22 cellular contexts compared by ENCODE assay signal in the genomic region with DNA sequence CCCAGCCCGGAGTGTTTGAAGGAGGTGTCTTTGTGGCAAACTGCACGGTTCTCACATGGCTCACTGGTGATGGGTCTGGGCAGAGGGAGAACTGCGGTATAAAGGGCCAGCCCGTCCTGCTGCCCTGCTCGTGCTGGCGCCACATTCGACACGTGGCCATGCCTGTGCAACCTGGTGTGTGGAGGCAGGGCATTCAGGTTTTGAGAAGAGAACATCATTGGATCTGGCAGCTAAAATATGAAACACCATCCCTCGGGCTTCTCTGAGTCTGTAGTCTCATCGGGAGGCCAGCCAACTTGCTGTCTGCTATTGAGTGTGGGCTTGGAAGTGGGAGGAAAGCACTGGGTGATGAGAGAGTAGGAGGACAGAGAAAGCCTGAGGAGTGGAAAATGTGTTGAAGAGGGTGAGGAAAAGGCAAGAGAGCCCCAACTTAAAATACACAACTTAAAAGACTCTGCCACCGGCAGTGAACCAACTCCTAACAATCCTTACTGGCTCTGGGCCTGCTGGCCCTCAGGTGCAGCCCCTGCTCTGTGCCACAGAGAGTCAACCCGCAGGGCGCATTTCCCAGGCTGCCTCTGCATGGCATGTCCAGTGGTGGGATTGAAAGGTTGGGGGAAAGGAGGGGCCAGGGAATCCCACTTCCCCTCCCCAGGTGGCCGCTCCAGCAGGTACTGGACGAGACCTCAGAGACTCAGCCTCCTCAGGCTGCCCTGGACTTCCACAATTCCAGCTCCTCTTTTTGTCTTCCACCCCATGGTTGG.
A peak's percentile ranks its signal among the peaks of the same experiment; 100 is the strongest.
DNase-seq lines count a peak whose midpoint lies in the region; ATAC-seq, FAIRE-seq and TF ChIP-seq lines count a peak whose summit lies in the region.
"Had no signal": no experiment of that assay in that cellular context is flagged by ENCODE, and none has a peak within 500 bp of the region (broad histone marks: within the 10 kb centered on the region; RNA-seq: fewer than 3 reads in every experiment).

No MANE protein-coding gene starts in this region.

- H4K20me1 ChIP-seq in mammary epithelial cell (ENCODE audit: insufficient read depth, low read length) = no peaks in the 10 kb centered on the region

- POLR2A ChIA-PET in RWPE1 (lab: Yijun Ruan, JAX; ENCODE audit: low non-redundant PET) = no interaction called here

- H3K27ac Mint-ChIP-seq in stimulated activated effector memory CD8-positive, alpha-beta T cell treated with anti-CD3 and anti-CD28 coated beads, Interleukin-12 subunit alpha, Interleukin-12 subunit beta, amount 100 ng/mL, for 72 hours = no peak overlapping the region

- H3K27me3 ChIP-seq in mammary epithelial cell (ENCODE audit: insufficient read depth, low read length) = no peaks in the 10 kb centered on the region
- H3K27me3 ChIP-seq: SJSA1 had no signal

- H3K9me3 ChIP-seq in mammary epithelial cell (replicated peaks; ENCODE audit: insufficient read depth, low read length) = no peaks in the 10 kb centered on the region
- H3K9me3 ChIP-seq: mucosa of descending colon, SJSA1, thoracic aorta had no signal

- intact Hi-C loops in mammary epithelial cell (cut with micrococcal nuclease) = no loop called here

- H3K4me3 ChIP-seq in mammary epithelial cell (replicated peaks in 1 of 3; ENCODE audit: insufficient read depth in 1 of 3, low read depth in 2 of 3, low read length in 3 of 3) = no peak overlapping the region
- H3K4me3 ChIP-seq: GM12878, mucosa of descending colon, SJSA1, thoracic aorta had no signal

- dilution Hi-C loops in mammary epithelial cell (cut with HindIII; ENCODE audit: low sequenced_read_pairs) = no loop called here

- H3K9me3 Mint-ChIP-seq in stimulated activated effector memory CD8-positive, alpha-beta T cell treated with anti-CD3 and anti-CD28 coated beads, Interleukin-12 subunit alpha, Interleukin-12 subunit beta, amount 100 ng/mL, for 72 hours = no peaks in the 10 kb centered on the region

- H3K4me3 Mint-ChIP-seq in stimulated activated effector memory CD8-positive, alpha-beta T cell treated with anti-CD3 and anti-CD28 coated beads, Interleukin-12 subunit alpha, Interleukin-12 subunit beta, amount 100 ng/mL, for 72 hours = no peak overlapping the region

- TF ChIP-seq POLR2A in H54 (IDR thresholded peaks at IDR 0.05; ENCODE audit: low read depth, low read length) = no peak

- peak; percentile 32 for ATAC-seq in stimulated activated effector memory CD8-positive, alpha-beta T cell treated with anti-CD3 and anti-CD28 coated beads, Interleukin-12 subunit alpha, Interleukin-12 subunit beta, amount 100 ng/mL, for 72 hours
- ATAC-seq in GM21786 (IDR thresholded peaks at IDR 0.05; ENCODE audit: unreplicated experiment) (no peak), HG02970 (IDR thresholded peaks at IDR 0.05; ENCODE audit: low FRiP score, unreplicated experiment) (no peak)
- ATAC-seq: GM12878, mucosa of descending colon, PC-3 had no signal

- no peaks in the 10 kb centered on the region for H3K79me2 ChIP-seq in mammary epithelial cell (ENCODE audit: insufficient read depth, low read length)

- no peak for FAIRE-seq in H54 (lab: Jason Lieb, UNC)
- FAIRE-seq: GM12878 had no signal

- CTCF ChIA-PET in RWPE1 (lab: Yijun Ruan, JAX) = interaction anchor here (0.7 kb wide), 1 partner anchor 90 kb away, joined by 8 read pairs; no protein-coding TSS in a partner anchor
- CTCF ChIA-PET in mammary epithelial cell (lab: Charles Lee; ENCODE audit: low non-redundant PET) = no interaction called here

- BruUV-seq in mammary epithelial cell (replicated peaks; lab: Mats Ljungman, UMichigan) = no TSS peak

- no peaks in the 10 kb centered on the region for H3K4me1 Mint-ChIP-seq in stimulated activated effector memory CD8-positive, alpha-beta T cell treated with anti-CD3 and anti-CD28 coated beads, Interleukin-12 subunit alpha, Interleukin-12 subunit beta, amount 100 ng/mL, for 72 hours

- H2AFZ ChIP-seq in mammary epithelial cell (ENCODE audit: low read depth, low read length) = peak overlapping the region; percentile 89

- no peaks in the 10 kb centered on the region for H3K36me3 Mint-ChIP-seq in stimulated activated effector memory CD8-positive, alpha-beta T cell treated with anti-CD3 and anti-CD28 coated beads, Interleukin-12 subunit alpha, Interleukin-12 subunit beta, amount 100 ng/mL, for 72 hours

- DNase-seq in RWPE1 (ENCODE audit: low spot score) = no peak
- peak; percentile 52 for DNase-seq in mammary epithelial cell
- DNase-seq in iris pigment epithelial cell (ENCODE audit: low read depth) = peak; percentile 45
- DNase-seq in stimulated activated effector memory CD8-positive, alpha-beta T cell treated with anti-CD3 and anti-CD28 coated beads, Interleukin-12 subunit alpha, Interleukin-12 subunit beta, amount 100 ng/mL, for 72 hours (ENCODE audit: low spot score in 2 of 2) = no peak
- no peak for DNase-seq in H54 (ENCODE audit: insufficient read length, low spot score)
- DNase-seq: activated CD4-positive, alpha-beta T cell treated with anti-CD3 and anti-CD28 coated beads for 1 hour; activated gamma-delta T cell; AML-193; Calu3; kidney glomerular epithelial cell; mucosa of descending colon; NCI-H1092; NCI-H524 treated with DMSO at 0.1 percent for 48 hours; PC-3; stimulated activated CD4-positive, alpha-beta T cell treated with anti-CD3 and anti-CD28 coated beads, Interleukin-2, amount 100 ng/mL, for 48 hours; T-helper 9 cell had no signal

- TF ChIP-seq CTCF in RWPE1 (conservative IDR thresholded peaks at IDR 0.05; ENCODE audit: low read depth) (no peak), mammary epithelial cell (conservative IDR thresholded peaks at IDR 0.05 in 1 of 2, IDR thresholded peaks at IDR 0.05 in 1 of 2; ENCODE audit: extremely low read depth in 1 of 2, insufficient read depth in 1 of 2, low read depth in 1 of 2, low read length in 2 of 2) (no peak)

- no peak overlapping the region for H3K4me2 ChIP-seq in mammary epithelial cell (ENCODE audit: insufficient read depth, low read depth, low read length)
- H3K4me2 ChIP-seq: KMS-11 had no signal

- H3K4me1 ChIP-seq in mammary epithelial cell (ENCODE audit: insufficient read depth, low read length) = peaks cover 38% of the 10 kb centered on the region
- H3K4me1 ChIP-seq: SJSA1 had no signal

- H3K27ac ChIP-seq in RWPE1 = peak overlapping the region; percentile 77
- peak overlapping the region; percentile 18 for H3K27ac ChIP-seq in mammary epithelial cell (ENCODE audit: insufficient read depth, low read depth, low read length)
- H3K27ac ChIP-seq: KMS-11, SJSA1, thoracic aorta had no signal

- no peaks in the 10 kb centered on the region for H3K36me3 ChIP-seq in mammary epithelial cell (ENCODE audit: insufficient read depth, low read length)
- H3K36me3 ChIP-seq: SJSA1, thoracic aorta had no signal

- in situ Hi-C loops in mammary epithelial cell (cut with MboI; ENCODE audit: low sequenced_read_pairs in 2 of 2) = no loop called here

- whole genome bisulfite sequencing in mammary epithelial cell (ENCODE audit: low coverage, missing lambda C conversion rate) = 35% methylated on average over 15 of the region's 15 CpGs

- H3K9ac ChIP-seq in mammary epithelial cell (ENCODE audit: insufficient read depth, low read length) = no peak overlapping the region
- H3K9ac ChIP-seq: KMS-11 had no signal

Comparison
In these comparisons a context has a peak if more than half of its experiments do, and no peak if none do; other contexts are left out.
1. DNase-seq: peak in mammary epithelial cell (single experiment) and iris pigment epithelial cell (single experiment); none in RWPE1 (single experiment), stimulated activated effector memory CD8-positive, alpha-beta T cell treated with anti-CD3 and anti-CD28 coated beads, Interleukin-12 subunit alpha, Interleukin-12 subunit beta, amount 100 ng/mL, for 72 hours (0 of 2) and H54 (single experiment).